ENCODE assay signal across 24 cellular contexts in genomic region chr7:79624336-79624735, GRCh38.
"Had no signal": no experiment of that assay in that cellular context is flagged by ENCODE, and none has a peak within 500 bp of the region (broad histone marks: within the 10 kb centered on the region; RNA-seq: fewer than 3 reads in every experiment).

No MANE protein-coding gene starts in this region.

- DNase-seq: dermis blood vessel endothelial cell; effector memory CD4-positive, alpha-beta T cell; erythroblast; esophagus squamous epithelium; hypothalamus; kidney; naive B cell; right lobe of liver; stimulated activated CD4-positive, alpha-beta T cell treated with anti-CD3 and anti-CD28 coated beads, Interleukin-12 subunit alpha, Interleukin-12 subunit beta, amount 100 ng/mL, for 4 hours; stimulated activated CD4-positive, alpha-beta T cell treated with anti-CD3 and anti-CD28 coated beads, Interleukin-1b, Interleukin-23, amount 100 ng/mL, for 48 hours; stimulated activated CD4-positive, alpha-beta T cell treated with anti-CD3 and anti-CD28 coated beads, Interleukin-4, amount 100 ng/mL, for 24 hours; stimulated activated naive CD8-positive, alpha-beta T cell treated with anti-CD3 and anti-CD28 coated beads, Interleukin-15, Interleukin-2, amounts not matched to agents 100 U/mL and 50 U/mL, for 24 hours; substantia nigra; testis; tibial artery had no signal

- H3K79me2 ChIP-seq: parathyroid adenoma had no signal

- H3K9ac ChIP-seq: parathyroid adenoma had no signal

- H3K27me3 ChIP-seq: esophagus squamous epithelium, neutrophil, right lobe of liver, testis, tibial artery had no signal

- H3K4me1 ChIP-seq: esophagus squamous epithelium, parathyroid adenoma, right lobe of liver, testis, tibial artery had no signal

- H3K27ac ChIP-seq: coronary artery, esophagus squamous epithelium, neutrophil, parathyroid adenoma, right lobe of liver, testis, tibial artery had no signal

- H3K4me3 ChIP-seq: coronary artery, esophagus squamous epithelium, lung, right lobe of liver, smooth muscle cell, testis, tibial artery had no signal

- H3K9me3 ChIP-seq: esophagus squamous epithelium, neutrophil, right lobe of liver, testis, tibial artery had no signal

- H2AFZ ChIP-seq: parathyroid adenoma had no signal

- ATAC-seq: left lobe of liver; natural killer cell treated with Interleukin-12 subunit alpha and Interleukin-12 subunit beta and Interleukin-15 and Interleukin-18, amount 100 ng/mL, for 72 hours; right lobe of liver; stimulated activated memory B cell treated with anti-CD40 and anti-IgM and Interleukin-4, amounts not matched to agents 10 μg/mL and 1 μg/mL and 100 μg/mL, for 72 hours; stimulated activated naive CD8-positive, alpha-beta T cell treated with anti-CD3 and anti-CD28 coated beads, Interleukin-15, Interleukin-2, amounts not matched to agents 100 U/mL and 50 U/mL, for 24 hours had no signal

- H3K36me3 ChIP-seq: esophagus squamous epithelium, neutrophil, right lobe of liver, tibial artery had no signal

- H3K4me2 ChIP-seq: smooth muscle cell had no signal

- FAIRE-seq: endothelial cell of umbilical vein had no signal
